ENCODE assay signal across 1 cellular context in genomic region chr18:55731594-55732042, GRCh38.
TF ChIP-seq lines count a peak whose summit lies in the region.

No MANE protein-coding gene starts in this region.

TF ChIP-seq in GM12878, 131 proteins besides CTCF, POLR2A, EP300 and RAD21 (continued from another document):
- TF ChIP-seq FOXM1 (IDR thresholded peaks at IDR 0.05; ENCODE audit: low read depth, low read length) (peak; percentile 37; the same call in 1 of the 2 replicates), E2F8 (IDR thresholded peaks at IDR 0.05; ENCODE audit: low read depth, partially characterized antibody) (no peak), WRNIP1 (IDR thresholded peaks at IDR 0.05; ENCODE audit: borderline replicate concordance, low read depth, low read length) (no peak), ZZZ3 (IDR thresholded peaks at IDR 0.05; ENCODE audit: control insufficient read depth, insufficient read length, low read depth) (no peak), SREBF1 (IDR thresholded peaks at IDR 0.05; ENCODE audit: low read length) (no peak), TCF3 (IDR thresholded peaks at IDR 0.05; ENCODE audit: borderline replicate concordance, insufficient read depth, low read depth, low read length) (no peak), SMAD5 (IDR thresholded peaks at IDR 0.05; ENCODE audit: low read depth) (no peak), CREB1 (IDR thresholded peaks at IDR 0.05; ENCODE audit: low read depth) (no peak), PAX5 (IDR thresholded peaks at IDR 0.05; ENCODE audit: borderline replicate concordance, low read depth, low read length) (no peak), BMI1 (IDR thresholded peaks at IDR 0.05; ENCODE audit: borderline replicate concordance) (no peak), ZBTB40 (IDR thresholded peaks at IDR 0.05; ENCODE audit: borderline replicate concordance) (no peak), CBX3 (IDR thresholded peaks at IDR 0.05; ENCODE audit: borderline replicate concordance, low read depth) (no peak), NFIC (IDR thresholded peaks at IDR 0.05; ENCODE audit: low read depth, low read length) (peak; percentile 60; the same call in 1 of the 2 replicates), NR2F1 (conservative IDR thresholded peaks at IDR 0.05) (no peak), ATF2 (IDR thresholded peaks at IDR 0.05; ENCODE audit: low read length) (0 out of 2 replicates have a peak, but pooled peaks have one; percentile 50), LARP7 (IDR thresholded peaks at IDR 0.05) (no peak), PML (IDR thresholded peaks at IDR 0.05; ENCODE audit: low read length) (no peak), NFXL1 (IDR thresholded peaks at IDR 0.05; ENCODE audit: borderline replicate concordance) (no peak), JUNB (IDR thresholded peaks at IDR 0.05) (peak; percentile 61; the same call in 1 of the 2 replicates), SUZ12 (IDR thresholded peaks at IDR 0.05; ENCODE audit: unreplicated experiment) (no peak), JUND (IDR thresholded peaks at IDR 0.05; ENCODE audit: low read depth, low read length) (no peak), TCF12 (IDR thresholded peaks at IDR 0.05; ENCODE audit: low read depth, low read length) (no peak), STAT1 (conservative IDR thresholded peaks at IDR 0.05) (no peak), IKZF1 (conservative IDR thresholded peaks at IDR 0.05) (no peak), MLLT1 (IDR thresholded peaks at IDR 0.05) (no peak), HDGF (IDR thresholded peaks at IDR 0.05) (no peak), BHLHE40 (IDR thresholded peaks at IDR 0.05; ENCODE audit: borderline replicate concordance in 1 of 2, low read depth in 2 of 2, low read length in 1 of 2) (no peak), IRF5 (IDR thresholded peaks at IDR 0.05; ENCODE audit: borderline replicate concordance) (no peak), MTA2 (IDR thresholded peaks at IDR 0.05; ENCODE audit: low read depth) (no peak), CBX5 (IDR thresholded peaks at IDR 0.05; ENCODE audit: low read depth) (no peak), IRF4 (IDR thresholded peaks at IDR 0.05; ENCODE audit: low read depth, low read length) (0 out of 2 replicates have a peak, but pooled peaks have one; percentile 25), BCLAF1 (IDR thresholded peaks at IDR 0.05) (no peak), ZBTB4 (CRISPR knock-in tag; IDR thresholded peaks at IDR 0.05) (no peak), SMAD1 (IDR thresholded peaks at IDR 0.05; ENCODE audit: low read depth, partially characterized antibody) (no peak), RELA (IDR thresholded peaks at IDR 0.05; ENCODE audit: borderline replicate concordance, partially characterized antibody) (no peak), MEF2A (IDR thresholded peaks at IDR 0.05; ENCODE audit: insufficient read depth, low read depth, low read length) (no peak), ZSCAN29 (IDR thresholded peaks at IDR 0.05) (no peak), RELB (IDR thresholded peaks at IDR 0.05; ENCODE audit: low read depth) (no peak)
